28 cellular contexts compared by ENCODE assay signal in genomic region chr4:24888945-24889344, GRCh38. TPM values are rescaled to one million over a fixed set of nuclear protein-coding genes. Genes with fewer than 3 reads are reported as not detected.
"Had no signal": no experiment of that assay in that cellular context is flagged by ENCODE, and none has a peak within 500 bp of the region (broad histone marks: within the 10 kb centered on the region; RNA-seq: fewer than 3 reads in every experiment).

No MANE protein-coding gene starts in this region.

- H3K36me3 ChIP-seq: cardiac muscle cell, colonic mucosa, gastrocnemius medialis, ovary, right lobe of liver, thoracic aorta had no signal

- FAIRE-seq: keratinocyte, urothelium cell line had no signal

- H3K27me3 ChIP-seq: ascending aorta, cardiac muscle cell, colonic mucosa, dorsolateral prefrontal cortex, gastrocnemius medialis, ovary, right lobe of liver had no signal

- H3K9me3 ChIP-seq: ascending aorta, colonic mucosa, gastrocnemius medialis, ovary, right lobe of liver, thoracic aorta had no signal

- H3K27ac ChIP-seq: ascending aorta, cardiac muscle cell, colonic mucosa, dorsolateral prefrontal cortex, gastrocnemius medialis, ovary, right lobe of liver, thoracic aorta had no signal

- H3K4me1 ChIP-seq: ascending aorta, colonic mucosa, gastrocnemius medialis, right lobe of liver had no signal

- H3K4me3 ChIP-seq: ascending aorta, cardiac muscle cell, colonic mucosa, dorsolateral prefrontal cortex, gastrocnemius medialis, ovary, right lobe of liver, thoracic aorta had no signal

- ATAC-seq: effector memory CD8-positive, alpha-beta T cell; gastrocnemius medialis; left cardiac atrium; naive thymus-derived CD4-positive, alpha-beta T cell; right lobe of liver had no signal

- DNase-seq: activated CD4-positive, alpha-beta memory T cell treated with anti-CD3 and anti-CD28 coated beads, Interleukin-2, amount 10 ng/mL, durations not matched to agents 7 days and 5 days; activated CD4-positive, alpha-beta T cell treated with anti-CD3 and anti-CD28 coated beads for 1 hour; activated CD4-positive, alpha-beta T cell treated with anti-CD3 and anti-CD28 coated beads, Interleukin-2, amount 10 ng/mL, durations not matched to agents 7 days and 5 days; activated CD8-positive, alpha-beta memory T cell treated with anti-CD3 and anti-CD28 coated beads, Interleukin-2, amount 50 U/mL, for 48 hours; activated gamma-delta T cell; activated naive CD4-positive, alpha-beta T cell treated with anti-CD3 and anti-CD28 coated beads, Interleukin-2, amount 10 ng/mL, durations not matched to agents 7 days and 5 days; activated naive CD8-positive, alpha-beta T cell treated with anti-CD3 and anti-CD28 coated beads, Interleukin-2, amount 10 ng/mL, durations not matched to agents 7 days and 5 days; activated T-cell treated with anti-CD3 and anti-CD28 coated beads, Interleukin-2, amount 50 U/mL, for 24 hours; cerebellar nuclear complex; colonic mucosa; dorsolateral prefrontal cortex; effector memory CD8-positive, alpha-beta T cell; gastrocnemius medialis; head of caudate nucleus; hippocampal formation; left cardiac atrium; mammary epithelial cell; naive thymus-derived CD4-positive, alpha-beta T cell; ovary; right lobe of liver; stimulated activated CD4-positive, alpha-beta T cell treated with anti-CD3 and anti-CD28 coated beads, Interleukin-4, amount 100 ng/mL, for 1 hour; T1000; trophoblast cell had no signal

RNA-seq across cellular contexts. Expression of gene CCDC149, which starts 23.9 kb away (rescaled TPM):
- total RNA-seq: activated CD4-positive, alpha-beta memory T cell treated with anti-CD3 and anti-CD28 coated beads, Interleukin-2, amount 10 ng/mL, durations not matched to agents 7 days and 5 days; activated CD4-positive, alpha-beta T cell treated with anti-CD3 and anti-CD28 coated beads, Interleukin-2, amount 10 ng/mL, durations not matched to agents 7 days and 5 days; activated naive CD8-positive, alpha-beta T cell treated with anti-CD3 and anti-CD28 coated beads, Interleukin-2, amount 10 ng/mL, durations not matched to agents 7 days and 5 days had no signal
- polyA plus RNA-seq: naive thymus-derived CD4-positive, alpha-beta T cell had no signal
